Comparison of ENCODE assay signal across 1 cellular context in genomic region chr14:23588884-23589598, GRCh38.
TF ChIP-seq lines count a peak whose summit lies in the region.

No MANE protein-coding gene starts in this region.

TF ChIP-seq in HepG2, 621 proteins besides CTCF, POLR2A, EP300 and RAD21 (continued from another document and continues in another):
- TF ChIP-seq IRF2 (CRISPR knock-in tag; IDR thresholded peaks at IDR 0.05) = peak; percentile 99
- peak; percentile 98 for TF ChIP-seq ZKSCAN8 (CRISPR knock-in tag; IDR thresholded peaks at IDR 0.05; ENCODE audit: borderline replicate concordance)
- TF ChIP-seq HMG20A (CRISPR knock-in tag; IDR thresholded peaks at IDR 0.05; ENCODE audit: borderline replicate concordance) = peak; percentile 70
- TF ChIP-seq ZBTB21 (CRISPR knock-in tag; IDR thresholded peaks at IDR 0.05) = peak; percentile 57; the same call in 1 of the 2 replicates
- TF ChIP-seq NFKB2 (CRISPR knock-in tag; IDR thresholded peaks at IDR 0.05; ENCODE audit: borderline replicate concordance) = peak; percentile 98
- TF ChIP-seq MTF1 (CRISPR knock-in tag; IDR thresholded peaks at IDR 0.05) = no peak
- peak; percentile 100 for TF ChIP-seq CBX5 (CRISPR knock-in tag; IDR thresholded peaks at IDR 0.05; ENCODE audit: borderline replicate concordance)
- TF ChIP-seq HNRNPLL (IDR thresholded peaks at IDR 0.05; ENCODE audit: low read depth, low read length, poor library complexity, severe bottlenecking) = no peak
- TF ChIP-seq ZUFSP (CRISPR knock-in tag; IDR thresholded peaks at IDR 0.05; ENCODE audit: borderline replicate concordance) = no peak
- TF ChIP-seq STAG1 (CRISPR knock-in tag; IDR thresholded peaks at IDR 0.05) = peak; percentile 100
- peak; percentile 76 for TF ChIP-seq SP5 (CRISPR knock-in tag; IDR thresholded peaks at IDR 0.05; ENCODE audit: borderline replicate concordance, low read depth)
- TF ChIP-seq ZNF7 (CRISPR knock-in tag; IDR thresholded peaks at IDR 0.05) = peak; percentile 37; the same call in 1 of the 2 replicates
- peak; percentile 69; the same call in 1 of the 2 replicates for TF ChIP-seq THYN1 (CRISPR knock-in tag; IDR thresholded peaks at IDR 0.05; ENCODE audit: borderline replicate concordance, low read depth)
- peak; percentile 79 for TF ChIP-seq TBL1XR1 (IDR thresholded peaks at IDR 0.05; ENCODE audit: borderline replicate concordance, low read length, partially characterized antibody)
- peak; percentile 99 for TF ChIP-seq ZNF124 (CRISPR knock-in tag; IDR thresholded peaks at IDR 0.05)
- TF ChIP-seq ZNF318 (CRISPR knock-in tag; IDR thresholded peaks at IDR 0.05) = peak; percentile 99
- TF ChIP-seq ZNF136 (CRISPR knock-in tag; IDR thresholded peaks at IDR 0.05; ENCODE audit: low read depth) = peak; percentile 71
- peak; percentile 95 for TF ChIP-seq ZNF510 (CRISPR knock-in tag; IDR thresholded peaks at IDR 0.05; ENCODE audit: low read depth)
- peak; percentile 99 for TF ChIP-seq ZNF792 (CRISPR knock-in tag; IDR thresholded peaks at IDR 0.05)
- TF ChIP-seq FOXO4 (CRISPR knock-in tag; conservative IDR thresholded peaks at IDR 0.05) = 0 out of 2 replicates have a peak, but pooled peaks have one; percentile 79
- TF ChIP-seq PRDM15 (CRISPR knock-in tag; IDR thresholded peaks at IDR 0.05) = no peak
- TF ChIP-seq ELF4 (CRISPR knock-in tag; IDR thresholded peaks at IDR 0.05; ENCODE audit: borderline replicate concordance) = peak; percentile 62; the same call in 1 of the 2 replicates
- TF ChIP-seq TARDBP (CRISPR knock-in tag; IDR thresholded peaks at IDR 0.05) = peak; percentile 98
- TF ChIP-seq JARID2 (CRISPR knock-in tag; IDR thresholded peaks at IDR 0.05; ENCODE audit: insufficient replicate concordance) = peak; percentile 96
- TF ChIP-seq ZNF317 (CRISPR knock-in tag; IDR thresholded peaks at IDR 0.05) = peak; percentile 92
- TF ChIP-seq ZFY (CRISPR knock-in tag; IDR thresholded peaks at IDR 0.05) = peak; percentile 71
- peak; percentile 77; the same call in 1 of the 2 replicates for TF ChIP-seq ELF1 (CRISPR knock-in tag; IDR thresholded peaks at IDR 0.05)
- peak; percentile 83 for TF ChIP-seq KDM1A (CRISPR knock-in tag; IDR thresholded peaks at IDR 0.05)
- peak; percentile 87; the same call in 1 of the 2 replicates for TF ChIP-seq THAP9 (CRISPR knock-in tag; IDR thresholded peaks at IDR 0.05; ENCODE audit: borderline replicate concordance)
- peak; percentile 91 for TF ChIP-seq CBFB (CRISPR knock-in tag; IDR thresholded peaks at IDR 0.05)
- TF ChIP-seq ZBTB4 (CRISPR knock-in tag; IDR thresholded peaks at IDR 0.05; ENCODE audit: borderline replicate concordance) = peak; percentile 94; the same call in 1 of the 2 replicates
